Comparison of ENCODE assay signal across 23 cellular contexts in genomic region chr15:38842991-38843610, GRCh38.
DNase-seq lines count a peak whose midpoint lies in the region; ATAC-seq and TF ChIP-seq lines count a peak whose summit lies in the region.
"Had no signal": no experiment of that assay in that cellular context is flagged by ENCODE, and none has a peak within 500 bp of the region (broad histone marks: within the 10 kb centered on the region; RNA-seq: fewer than 3 reads in every experiment).

No MANE protein-coding gene starts in this region.

- H3K9me3 ChIP-seq in SK-N-SH (no peaks in the 10 kb centered on the region), adipocyte (ENCODE audit: control insufficient read depth, low read length) (no peaks in the 10 kb centered on the region), smooth muscle cell (replicated peaks; ENCODE audit: low read depth) (no peaks in the 10 kb centered on the region)
- H3K9me3 ChIP-seq: tibial artery had no signal

- H3K4me2 ChIP-seq in SK-N-SH = peak overlapping the region; percentile 12; the same call in 1 of the 2 replicates
- H3K4me2 ChIP-seq in smooth muscle cell = peak overlapping the region; percentile 80

- H2AFZ ChIP-seq in SK-N-SH (ENCODE audit: low read depth) (peak overlapping the region; percentile 20; the same call in 1 of the 2 replicates), smooth muscle cell (ENCODE audit: low read depth) (no peak overlapping the region)

- 95% methylated on average over 3 of the region's 3 CpGs for WGBS in SK-N-SH (ENCODE audit: low lambda C conversion rate)
- 45% methylated on average over 3 of the region's 3 CpGs for WGBS in smooth muscle cell (ENCODE audit: low lambda C conversion rate)

- H3K36me3 ChIP-seq in SK-N-SH (replicated peaks in 1 of 2; ENCODE audit: control insufficient read depth in 1 of 2, insufficient read depth in 2 of 2, low read length in 1 of 2) = no peaks in the 10 kb centered on the region
- no peaks in the 10 kb centered on the region for H3K36me3 ChIP-seq in adipocyte (ENCODE audit: control insufficient read depth, insufficient read depth, low read length, severe bottlenecking)
- no peaks in the 10 kb centered on the region for H3K36me3 ChIP-seq in smooth muscle cell (ENCODE audit: low read depth)
- H3K36me3 ChIP-seq: cardiac muscle cell, tibial artery had no signal

- TF ChIP-seq RAD21 in SK-N-SH (IDR thresholded peaks at IDR 0.05; ENCODE audit: low read length) = no peak

- no peaks in the 10 kb centered on the region for H3K9me2 ChIP-seq in SK-N-SH

- 0 out of 2 replicates have a peak overlapping the region, but pooled peaks have one; percentile 1 for H3K9ac ChIP-seq in SK-N-SH
- H3K9ac ChIP-seq in adipocyte (ENCODE audit: low read length) = peak overlapping the region; percentile 5
- H3K9ac ChIP-seq in smooth muscle cell (ENCODE audit: low read depth) = peak overlapping the region; percentile 6

- H3K4me3 ChIP-seq in SK-N-SH (ENCODE audit: low read depth in 2 of 2, low read length in 1 of 2) (no peak overlapping the region), adipocyte (ENCODE audit: low read length) (peak overlapping the region; percentile 1), smooth muscle cell (no peak overlapping the region)
- H3K4me3 ChIP-seq: cardiac muscle cell, tibial artery had no signal

- no peaks in the 10 kb centered on the region for H3K27me3 ChIP-seq in SK-N-SH (ENCODE audit: insufficient read depth)
- no peaks in the 10 kb centered on the region for H3K27me3 ChIP-seq in adipocyte (replicated peaks; ENCODE audit: control insufficient read depth, insufficient read depth, low read length)
- no peaks in the 10 kb centered on the region for H3K27me3 ChIP-seq in smooth muscle cell (ENCODE audit: low read depth)
- H3K27me3 ChIP-seq: cardiac muscle cell, foreskin keratinocyte, tibial artery had no signal

- POLR2A ChIA-PET in SK-N-SH (lab: Yijun Ruan, JAX) = no interaction called here

- no peak for ATAC-seq in SK-N-SH treated with all-trans-retinoic acid at 6 μM for 48 hours
- no peak for ATAC-seq in HG02970 (IDR thresholded peaks at IDR 0.05; ENCODE audit: low FRiP score, unreplicated experiment)
- ATAC-seq: WTC11 had no signal

- H3K79me2 ChIP-seq in SK-N-SH (ENCODE audit: insufficient read depth) (no peaks in the 10 kb centered on the region), smooth muscle cell (ENCODE audit: low read depth) (no peaks in the 10 kb centered on the region)

- TF ChIP-seq CTCF in SK-N-SH (IDR thresholded peaks at IDR 0.05) (no peak), smooth muscle cell (IDR thresholded peaks at IDR 0.05; ENCODE audit: borderline replicate concordance, insufficient read depth, poor library complexity, severe bottlenecking) (no peak)

- CTCF ChIA-PET in SK-N-SH (lab: Yijun Ruan, JAX) = interaction anchor here (1.0 to 1.9 kb wide), 4 partner anchors 12 to 149 kb away, joined by 3 to 5 read pairs (median 4); no protein-coding TSS in a partner anchor

- peaks cover 30% of the 10 kb centered on the region for H3F3A ChIP-seq in SK-N-SH (replicated peaks; ENCODE audit: insufficient read depth)
- H3F3A ChIP-seq in smooth muscle cell (ENCODE audit: low read depth) = peaks cover 15% of the 10 kb centered on the region

- H4K20me1 ChIP-seq in SK-N-SH (ENCODE audit: insufficient read depth) = no peaks in the 10 kb centered on the region
- H4K20me1 ChIP-seq in smooth muscle cell (ENCODE audit: low read depth) = no peaks in the 10 kb centered on the region

- H3K27ac ChIP-seq in SK-N-SH (ENCODE audit: low read depth in 2 of 2, low read length in 1 of 2) = peak overlapping the region; percentile 75 to 83; a peak in 3 of 4 replicates
- peak overlapping the region; percentile 95 for H3K27ac ChIP-seq in smooth muscle cell (ENCODE audit: low read depth)
- H3K27ac ChIP-seq: cardiac muscle cell, foreskin keratinocyte, tibial artery had no signal

- H3K4me1 ChIP-seq in SK-N-SH (ENCODE audit: control insufficient read depth in 1 of 2, insufficient read depth in 2 of 2, low read depth in 1 of 2, low read length in 1 of 2) (peaks cover 3 to 42% of the 10 kb centered on the region in 2 experiments; a peak in 3 of 4 replicates), adipocyte (ENCODE audit: control insufficient read depth, insufficient read depth, low read length) (peaks cover 31% of the 10 kb centered on the region), smooth muscle cell (ENCODE audit: low read depth) (peaks cover 28% of the 10 kb centered on the region)

- DNase-seq in SK-N-SH = no peak
- peak; percentile 57 for DNase-seq in adipocyte (ENCODE audit: low read depth)
- DNase-seq in fibroblast of peridontal ligament (ENCODE audit: extremely low read depth) = peak; percentile 87
- DNase-seq in smooth muscle cell (lab: John Stamatoyannopoulos, UW; ENCODE audit: unreplicated experiment) = no peak
- no peak for DNase-seq in GOT3 (lab: John Stamatoyannopoulos, UW)
- no peak for DNase-seq in GDM1 (lab: John Stamatoyannopoulos, UW)
- DNase-seq: 8988T; activated CD8-positive, alpha-beta memory T cell treated with anti-CD3 and anti-CD28 coated beads for 24 hours; activated naive CD8-positive, alpha-beta T cell treated with anti-CD3 and anti-CD28 coated beads for 36 hours; DMS153; effector memory CD4-positive, alpha-beta T cell; H7; mesendoderm; NCI-H2081 treated with DMSO at 0.1 percent for 48 hours; Right ventricle myocardium superior; stimulated activated CD4-positive, alpha-beta T cell treated with anti-CD3 and anti-CD28 coated beads, Interleukin-15, amount 100 ng/mL, for 24 hours; stimulated activated naive CD4-positive, alpha-beta T cell; tibial artery had no signal

- no peak for TF ChIP-seq EP300 in SK-N-SH (IDR thresholded peaks at IDR 0.05; ENCODE audit: borderline replicate concordance in 1 of 2, low read depth in 1 of 2, low read length in 1 of 2)

TF ChIP-seq in SK-N-SH, 30 proteins besides CTCF, POLR2A, EP300 and RAD21 (continues in another document):
- TF ChIP-seq MAX (IDR thresholded peaks at IDR 0.05; ENCODE audit: low read depth) (no peak), RXRA (IDR thresholded peaks at IDR 0.05; ENCODE audit: borderline replicate concordance, low read depth) (no peak), JUND (IDR thresholded peaks at IDR 0.05) (no peak), REST (IDR thresholded peaks at IDR 0.05; ENCODE audit: low read depth, low read length) (no peak)

TF ChIP-seq in SK-N-SH treated with all-trans-retinoic acid at 6 μM for 48 hours, 23 proteins besides CTCF, POLR2A, EP300 and RAD21:
- TF ChIP-seq PPARA (CRISPR knock-in tag; IDR thresholded peaks at IDR 0.05; ENCODE audit: borderline replicate concordance) (no peak), ZFP30 (CRISPR knock-in tag; IDR thresholded peaks at IDR 0.05) (no peak), BACH2 (CRISPR knock-in tag; IDR thresholded peaks at IDR 0.05; ENCODE audit: borderline replicate concordance) (no peak), TOX (CRISPR knock-in tag; IDR thresholded peaks at IDR 0.05; ENCODE audit: borderline replicate concordance) (no peak), CSDC2 (CRISPR knock-in tag; IDR thresholded peaks at IDR 0.05) (no peak), ESRRG (CRISPR knock-in tag; IDR thresholded peaks at IDR 0.05) (no peak), ARNTL (CRISPR knock-in tag; IDR thresholded peaks at IDR 0.05; ENCODE audit: borderline replicate concordance, low read depth) (no peak), CREB5 (CRISPR knock-in tag; IDR thresholded peaks at IDR 0.05; ENCODE audit: low read depth) (no peak), CSRNP3 (CRISPR knock-in tag; IDR thresholded peaks at IDR 0.05) (no peak), RARB (CRISPR knock-in tag; IDR thresholded peaks at IDR 0.05) (no peak), OSR1 (CRISPR knock-in tag; IDR thresholded peaks at IDR 0.05) (no peak), ZNF565 (CRISPR knock-in tag; conservative IDR thresholded peaks at IDR 0.05; ENCODE audit: low read depth) (no peak), PATZ1 (CRISPR knock-in tag; IDR thresholded peaks at IDR 0.05; ENCODE audit: borderline replicate concordance) (no peak), ZNF8 (CRISPR knock-in tag; IDR thresholded peaks at IDR 0.05) (no peak)

Comparison
In these comparisons a context has a peak if more than half of its experiments do, and no peak if none do; other contexts are left out.
1. DNase-seq: peak in adipocyte (single experiment) and fibroblast of peridontal ligament (single experiment); none in SK-N-SH (single experiment), smooth muscle cell (single experiment), GOT3 (single experiment) and GDM1 (single experiment).
2. Peak in every context shown above with its lines, with median percentiles within 50 percentile points of each other: H3K9ac ChIP-seq.